15 cellular contexts compared by ENCODE assay signal in genomic region chr13:74000906-74001305, GRCh38.
DNase-seq lines count a peak whose midpoint lies in the region; ATAC-seq and TF ChIP-seq lines count a peak whose summit lies in the region.
"Had no signal": no experiment of that assay in that cellular context is flagged by ENCODE, and none has a peak within 500 bp of the region (broad histone marks: within the 10 kb centered on the region; RNA-seq: fewer than 3 reads in every experiment).

No MANE protein-coding gene starts in this region.

- no peaks in the 10 kb centered on the region for H3K9me3 Mint-ChIP-seq in stimulated activated naive B cell treated with anti-CD40 and anti-IgM and Interleukin-4, amounts not matched to agents 10 μg/mL and 1 μg/mL and 100 μg/mL, for 72 hours
- H3K9me3 Mint-ChIP-seq: IgD-negative memory B cell had no signal

- no peaks in the 10 kb centered on the region for H3K36me3 ChIP-seq in DND-41 (ENCODE audit: insufficient read depth, low read length)
- H3K36me3 ChIP-seq: BLaER1 had no signal

- no peak overlapping the region for H3K9ac ChIP-seq in DND-41 (ENCODE audit: low read depth, low read length)
- H3K9ac ChIP-seq: BLaER1 had no signal

- H3K36me3 Mint-ChIP-seq in T-helper 17 cell (ENCODE audit: low read depth): no peaks in the 10 kb centered on the region
- H3K36me3 Mint-ChIP-seq in stimulated activated naive B cell treated with anti-CD40 and anti-IgM and Interleukin-4, amounts not matched to agents 10 μg/mL and 1 μg/mL and 100 μg/mL, for 72 hours: no peaks in the 10 kb centered on the region
- H3K36me3 Mint-ChIP-seq: IgD-negative memory B cell had no signal

- H3K4me1 Mint-ChIP-seq in T-helper 17 cell: peaks cover 43% of the 10 kb centered on the region
- H3K4me1 Mint-ChIP-seq in stimulated activated naive B cell treated with anti-CD40 and anti-IgM and Interleukin-4, amounts not matched to agents 10 μg/mL and 1 μg/mL and 100 μg/mL, for 72 hours: peaks cover 19 to 39% of the 10 kb centered on the region in 2 donors

- H3K4me1 ChIP-seq in DND-41 (ENCODE audit: insufficient read depth, low read length): peaks cover 8% of the 10 kb centered on the region; the same call in 1 of the 2 replicates

- H3K27ac ChIP-seq in DND-41 (ENCODE audit: low read length): peak overlapping the region; percentile 14; the same call in 1 of the 2 replicates
- H3K27ac ChIP-seq: BLaER1 had no signal

- peak; percentile 60 for DNase-seq in AG10803 (ENCODE audit: low read depth)
- no peak for DNase-seq in DND-41
- DNase-seq in T-helper 17 cell: no peak
- peak; percentile 62 for DNase-seq in fibroblast of peridontal ligament (ENCODE audit: extremely low read depth)
- DNase-seq in stimulated activated naive B cell treated with anti-CD40 and anti-IgM and Interleukin-4, amounts not matched to agents 10 μg/mL and 1 μg/mL and 100 μg/mL, for 72 hours: no peak
- no peak for DNase-seq in AG08396 (ENCODE audit: low spot score)
- no peak for DNase-seq in NCI-H187 (lab: John Stamatoyannopoulos, UW)
- DNase-seq: AML-193, Calu3, DMS 273 treated with DMSO at 0.1 percent for 48 hours, KG1 had no signal

- peaks cover 8% of the 10 kb centered on the region; the same call in 1 of the 2 replicates for H4K20me1 ChIP-seq in DND-41 (ENCODE audit: insufficient read depth, low read length)
- H4K20me1 ChIP-seq: BLaER1 had no signal

- H3K9me3 ChIP-seq in DND-41 (ENCODE audit: insufficient read depth, low read length, severe bottlenecking) (no peaks in the 10 kb centered on the region), T-helper 17 cell (ENCODE audit: control insufficient read depth, low read length, poor library complexity, severe bottlenecking) (no peaks in the 10 kb centered on the region)
- H3K9me3 ChIP-seq: BLaER1 had no signal

- peaks cover 95% of the 10 kb centered on the region for H3K79me2 ChIP-seq in DND-41 (ENCODE audit: insufficient read depth, low read length)

- H3K4me2 ChIP-seq in DND-41 (ENCODE audit: insufficient read depth, low read length): no peak overlapping the region
- H3K4me2 ChIP-seq: BLaER1 had no signal

- no peak overlapping the region for H2AFZ ChIP-seq in DND-41 (ENCODE audit: low read depth, low read length)

- no peaks in the 10 kb centered on the region for H3K27me3 Mint-ChIP-seq in T-helper 17 cell
- no peaks in the 10 kb centered on the region for H3K27me3 Mint-ChIP-seq in stimulated activated naive B cell treated with anti-CD40 and anti-IgM and Interleukin-4, amounts not matched to agents 10 μg/mL and 1 μg/mL and 100 μg/mL, for 72 hours
- H3K27me3 Mint-ChIP-seq: IgD-negative memory B cell had no signal

- TF ChIP-seq CTCF in AG10803 (conservative IDR thresholded peaks at IDR 0.05; ENCODE audit: low read length) (no peak), DND-41 (IDR thresholded peaks at IDR 0.05; ENCODE audit: borderline replicate concordance, extremely low read depth, low read length, poor library complexity, severe bottlenecking) (no peak)

- H3K4me3 ChIP-seq in AG10803 (ENCODE audit: low read length) (no peak overlapping the region), DND-41 (ENCODE audit: low read depth in 1 of 2, low read length in 2 of 2) (no peak overlapping the region)
- H3K4me3 ChIP-seq: BLaER1 had no signal

- ATAC-seq in DND-41 (ENCODE audit: insufficient read depth, low read depth) (no peak), T-helper 17 cell (no peak), GM21529 (IDR thresholded peaks at IDR 0.05; ENCODE audit: unreplicated experiment) (no peak)
- no peak for ATAC-seq in stimulated activated naive B cell treated with anti-CD40 and anti-IgM and Interleukin-4, amounts not matched to agents 10 μg/mL and 1 μg/mL and 100 μg/mL, for 72 hours (replicated peaks)
- ATAC-seq: HCT116 had no signal

- H3K4me3 Mint-ChIP-seq in T-helper 17 cell: peak overlapping the region; percentile 56
- no peak overlapping the region for H3K4me3 Mint-ChIP-seq in stimulated activated naive B cell treated with anti-CD40 and anti-IgM and Interleukin-4, amounts not matched to agents 10 μg/mL and 1 μg/mL and 100 μg/mL, for 72 hours

- peak overlapping the region; percentile 51 for H3K27ac Mint-ChIP-seq in T-helper 17 cell
- no peak overlapping the region for H3K27ac Mint-ChIP-seq in stimulated activated naive B cell treated with anti-CD40 and anti-IgM and Interleukin-4, amounts not matched to agents 10 μg/mL and 1 μg/mL and 100 μg/mL, for 72 hours
- H3K27ac Mint-ChIP-seq: IgD-negative memory B cell had no signal

- no peaks in the 10 kb centered on the region for H3K27me3 ChIP-seq in DND-41 (ENCODE audit: insufficient read depth, low read length, poor library complexity)
- H3K27me3 ChIP-seq: BLaER1 had no signal

Comparison
In these comparisons a context has a peak if more than half of its experiments do, and no peak if none do; other contexts are left out.
1. DNase-seq: peak in AG10803 (single experiment) and fibroblast of peridontal ligament (single experiment); none in DND-41 (single experiment), T-helper 17 cell (0 of 3), stimulated activated naive B cell treated with anti-CD40 and anti-IgM and Interleukin-4, amounts not matched to agents 10 μg/mL and 1 μg/mL and 100 μg/mL, for 72 hours (single experiment), AG08396 (single experiment) and NCI-H187 (0 of 2).